In the genomic region with DNA sequence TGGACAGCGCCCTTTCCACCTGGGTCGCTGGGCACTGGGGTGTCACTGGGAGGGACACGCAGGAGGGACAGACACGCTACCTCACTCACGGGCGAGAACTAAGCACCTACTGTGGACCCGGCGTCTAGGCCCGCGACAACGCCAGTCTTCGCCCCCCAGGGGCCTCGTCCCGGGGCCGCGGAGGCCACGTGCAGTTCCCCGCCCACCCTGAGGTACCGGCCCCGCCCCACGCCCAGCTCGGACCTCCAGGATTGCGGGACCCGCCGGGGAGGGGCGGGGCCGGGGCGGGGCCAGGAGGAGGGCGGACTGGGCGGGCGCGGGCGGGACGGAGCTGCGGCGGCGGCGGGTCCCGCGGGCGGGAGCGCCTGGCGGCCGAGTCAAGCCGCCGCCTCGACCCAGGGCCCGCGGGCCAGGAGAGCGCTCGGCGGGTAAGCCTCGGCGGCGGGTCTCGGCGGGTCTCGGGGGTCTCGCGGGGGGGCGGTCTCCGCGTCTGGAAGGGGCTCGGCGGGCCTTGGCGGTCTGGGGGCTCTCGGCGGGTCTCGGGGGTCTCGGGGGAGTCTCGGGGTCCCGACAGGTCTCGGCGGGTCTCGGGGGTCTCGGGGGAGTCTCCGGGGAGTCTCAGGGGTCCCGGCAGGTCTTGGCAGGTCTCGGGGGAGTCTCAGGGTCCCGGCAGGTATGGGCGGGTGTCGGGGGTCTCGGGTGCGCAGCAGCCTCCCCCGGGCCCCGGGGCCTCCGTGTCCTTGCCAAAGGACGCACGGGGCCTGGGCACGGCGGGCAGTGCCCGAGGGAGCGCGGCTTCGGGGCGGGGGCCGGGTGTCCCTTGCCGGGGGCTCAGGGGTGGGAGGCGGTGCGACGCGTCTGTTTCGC, we compare ENCODE assay signal across 8 cellular contexts. TPM values are rescaled to one million over a fixed set of nuclear protein-coding genes. Genes with fewer than 3 reads are reported as not detected.
DNase-seq lines count a peak whose midpoint lies in the region; TF ChIP-seq lines count a peak whose summit lies in the region.

SH3BP2 (plus strand) TSS at position 375 of the 867 bp plus-strand sequence. CDS start 27,533 bp downstream, outside the sequence.

- peaks cover 6% of the 10 kb centered on the region for H3K27me3 Mint-ChIP-seq in mesothelial cell of epicardium (ENCODE audit: low read depth)
- no peaks in the 10 kb centered on the region for H3K27me3 Mint-ChIP-seq in stimulated activated naive CD8-positive, alpha-beta T cell treated with anti-CD3 and anti-CD28 coated beads, Interleukin-15, Interleukin-2, amounts not matched to agents 100 ng/mL and 50 ng/mL, for 24 hours

- no peak within 1 kb of the TSS for H3K27ac Mint-ChIP-seq in mesothelial cell of epicardium
- H3K27ac Mint-ChIP-seq in stimulated activated naive CD8-positive, alpha-beta T cell treated with anti-CD3 and anti-CD28 coated beads, Interleukin-15, Interleukin-2, amounts not matched to agents 100 ng/mL and 50 ng/mL, for 24 hours = peak within 1 kb of the TSS; percentile 86

- TF ChIP-seq CTCF in mesothelial cell of epicardium (IDR thresholded peaks at IDR 0.05; ENCODE audit: unreplicated experiment) = no peak

- H3K4me1 Mint-ChIP-seq in mesothelial cell of epicardium = peaks cover 20% of the 10 kb centered on the region
- H3K4me1 Mint-ChIP-seq in stimulated activated naive CD8-positive, alpha-beta T cell treated with anti-CD3 and anti-CD28 coated beads, Interleukin-15, Interleukin-2, amounts not matched to agents 100 ng/mL and 50 ng/mL, for 24 hours (ENCODE audit: low read depth) = peaks cover 48% of the 10 kb centered on the region

- DNase-seq in NCI-H1436 (lab: John Stamatoyannopoulos, UW) = peak; percentile 36
- DNase-seq in NCI-H1436 treated with DMSO at 0.1 percent for 48 hours (lab: John Stamatoyannopoulos, UW) = no peak
- peak; percentile 72 for DNase-seq in NAMALWA (ENCODE audit: low spot score)
- peak; percentile 83 for DNase-seq in activated CD8-positive, alpha-beta memory T cell treated with anti-CD3 and anti-CD28 coated beads for 24 hours
- peak; percentile 59 for DNase-seq in epidermal melanocyte (ENCODE audit: insufficient read length, low spot score)
- DNase-seq in mesothelial cell of epicardium (ENCODE audit: low spot score in 2 of 2, unreplicated experiment in 2 of 2) = peak; percentile 65 to 69
- DNase-seq in cerebellar nuclear complex (lab: John Stamatoyannopoulos, UW) = no peak

- no peaks in the 10 kb centered on the region for H3K36me3 Mint-ChIP-seq in mesothelial cell of epicardium
- H3K36me3 Mint-ChIP-seq in stimulated activated naive CD8-positive, alpha-beta T cell treated with anti-CD3 and anti-CD28 coated beads, Interleukin-15, Interleukin-2, amounts not matched to agents 100 ng/mL and 50 ng/mL, for 24 hours (ENCODE audit: low read depth) = no peaks in the 10 kb centered on the region

- H3K9me3 Mint-ChIP-seq in mesothelial cell of epicardium = no peaks in the 10 kb centered on the region
- no peaks in the 10 kb centered on the region for H3K9me3 Mint-ChIP-seq in stimulated activated naive CD8-positive, alpha-beta T cell treated with anti-CD3 and anti-CD28 coated beads, Interleukin-15, Interleukin-2, amounts not matched to agents 100 ng/mL and 50 ng/mL, for 24 hours

- peak within 1 kb of the TSS; percentile 71 for H3K4me3 Mint-ChIP-seq in mesothelial cell of epicardium
- peak within 1 kb of the TSS; percentile 86 for H3K4me3 Mint-ChIP-seq in stimulated activated naive CD8-positive, alpha-beta T cell treated with anti-CD3 and anti-CD28 coated beads, Interleukin-15, Interleukin-2, amounts not matched to agents 100 ng/mL and 50 ng/mL, for 24 hours

RNA-seq across cellular contexts. Expression of gene SH3BP2, which starts in this region (rescaled TPM):
- total RNA-seq in mesothelial cell of epicardium = 72.9 to 79.0 TPM (median 76.7 TPM) in 3 replicates

Comparison
In these comparisons a context has a peak if more than half of its experiments do, and no peak if none do; other contexts are left out.
1. DNase-seq: peak in NCI-H1436 (single experiment), NAMALWA (single experiment), activated CD8-positive, alpha-beta memory T cell treated with anti-CD3 and anti-CD28 coated beads for 24 hours (single experiment), epidermal melanocyte (single experiment) and mesothelial cell of epicardium (2 of 2); none in NCI-H1436 treated with DMSO at 0.1 percent for 48 hours (single experiment) and cerebellar nuclear complex (0 of 2).